ENCODE assay signal across 8 cellular contexts in genomic region chr2:36650031-36650430, GRCh38. TPM values are rescaled to one million over a fixed set of nuclear protein-coding genes. Genes with fewer than 3 reads are reported as not detected.
A peak's percentile ranks its signal among the peaks of the same experiment; 100 is the strongest.
DNase-seq lines count a peak whose midpoint lies in the region; ATAC-seq and TF ChIP-seq lines count a peak whose summit lies in the region.

No MANE protein-coding gene starts in this region.

- TF ChIP-seq POLR2A in testis (IDR thresholded peaks at IDR 0.05): no peak
- TF ChIP-seq POLR2A in uterus (IDR thresholded peaks at IDR 0.05): no peak

- H3K36me3 ChIP-seq in lower lobe of right lung (no peaks in the 10 kb centered on the region), testis (ENCODE audit: low read depth, missing control alignments) (no peaks in the 10 kb centered on the region), uterus (no peaks in the 10 kb centered on the region)

- WGBS in testis, 2 donors: 67 to 87% methylated on average over 1 to 2 of the region's 2 CpGs

- no peak for TF ChIP-seq CTCF in lower lobe of right lung (IDR thresholded peaks at IDR 0.05)
- no peak for TF ChIP-seq CTCF in testis (IDR thresholded peaks at IDR 0.05)
- no peak for TF ChIP-seq CTCF in uterus (IDR thresholded peaks at IDR 0.05)

- no peaks in the 10 kb centered on the region for H3K4me1 ChIP-seq in lower lobe of right lung
- no peaks in the 10 kb centered on the region for H3K4me1 ChIP-seq in testis
- no peaks in the 10 kb centered on the region for H3K4me1 ChIP-seq in uterus

- no peaks in the 10 kb centered on the region for H3K9me3 ChIP-seq in lower lobe of right lung
- H3K9me3 ChIP-seq in testis: no peaks in the 10 kb centered on the region
- no peaks in the 10 kb centered on the region for H3K9me3 ChIP-seq in uterus

- H3K4me3 ChIP-seq in lower lobe of right lung (no peak overlapping the region), testis (no peak overlapping the region), uterus (no peak overlapping the region)

- ATAC-seq in GM19438 (IDR thresholded peaks at IDR 0.05; ENCODE audit: low read depth, unreplicated experiment): peak; percentile 74
- ATAC-seq in HG03196 (IDR thresholded peaks at IDR 0.05; ENCODE audit: unreplicated experiment): peak; percentile 98
- ATAC-seq in lower lobe of right lung: peak; percentile 52 to 54

- intact Hi-C loops in lower lobe of right lung (cut with DNase I): no loop called here
- intact Hi-C loops in testis (cut with DNase I; ENCODE audit: low total_unique reads): no loop called here
- intact Hi-C loops in uterus (cut with DNase I; ENCODE audit: low total_unique reads): no loop called here

- H3K27me3 ChIP-seq in lower lobe of right lung (ENCODE audit: low read depth) (no peaks in the 10 kb centered on the region), testis (no peaks in the 10 kb centered on the region), uterus (no peaks in the 10 kb centered on the region)

- peak; percentile 73 for DNase-seq in AG20443 (ENCODE audit: low spot score)
- DNase-seq in SW480 (ENCODE audit: low spot score): peak; percentile 75
- no peak for DNase-seq in lower lobe of right lung
- no peak for DNase-seq in NCI-H1417 (lab: John Stamatoyannopoulos, UW)
- DNase-seq in testis: no peak
- DNase-seq in uterus: no peak

- H3K27ac ChIP-seq in lower lobe of right lung: no peak overlapping the region
- no peak overlapping the region for H3K27ac ChIP-seq in testis
- no peak overlapping the region for H3K27ac ChIP-seq in uterus

RNA-seq across cellular contexts. Expression of gene VIT, which starts 46.5 kb away (rescaled TPM):
- total RNA-seq in lower lobe of right lung (4.2 TPM), testis (1 to 10 TPM; 5.6 to 9.4 TPM), uterus (1 to 10 TPM in 3 of 4 donors, under 1 TPM in 1; 0.26 to 6.2 (median 2.8) TPM)
- polyA plus RNA-seq in testis (ENCODE audit: insufficient read depth, low read depth, low replicate concordance): 7.2 TPM

RNA-seq across cellular contexts. Expression of gene FEZ2, which starts 52.1 kb away (rescaled TPM):
- total RNA-seq in lower lobe of right lung (44.0 TPM), testis (10 to 100 TPM; 56.6 to 63.6 TPM), uterus (10 to 100 TPM; 27.9 to 66.6 (median 39.7) TPM)
- 46.2 TPM for polyA plus RNA-seq in testis (ENCODE audit: insufficient read depth, low read depth, low replicate concordance)

Comparison
In these comparisons a context has a peak if more than half of its experiments do, and no peak if none do; other contexts are left out.
1. DNase-seq: peak in AG20443 (single experiment) and SW480 (single experiment); none in lower lobe of right lung (single experiment), NCI-H1417 (0 of 3), testis (single experiment) and uterus (0 of 2).
2. Peak in every context shown above with its lines, with median percentiles within 50 percentile points of each other: ATAC-seq.